Comparison of ENCODE assay signal across 1 cellular context in the genomic region with DNA sequence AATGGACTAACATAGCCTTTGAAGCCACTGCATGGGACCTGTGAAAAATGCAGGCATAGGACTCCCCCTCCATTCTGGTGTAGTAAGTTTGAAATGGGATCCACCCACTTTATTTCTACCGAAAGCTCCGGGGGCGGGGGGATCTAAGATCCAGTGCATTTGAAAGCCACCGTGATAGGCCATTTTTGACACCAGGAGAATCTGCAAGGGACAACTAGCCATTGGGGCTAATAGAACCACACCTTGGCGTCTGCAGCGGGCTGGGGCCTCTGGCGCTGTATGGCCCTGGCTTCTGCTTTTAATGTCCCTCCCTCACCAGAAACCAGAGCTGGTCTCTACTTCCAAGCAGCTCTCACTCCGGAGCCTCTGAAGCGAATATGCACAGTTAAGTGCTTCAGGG.
TF ChIP-seq lines count a peak whose summit lies in the region.

No MANE protein-coding gene starts in this region.

TF ChIP-seq in GM23338, 12 proteins besides CTCF, POLR2A, EP300 and RAD21 (continued from another document):
- TF ChIP-seq, protein P1, sequence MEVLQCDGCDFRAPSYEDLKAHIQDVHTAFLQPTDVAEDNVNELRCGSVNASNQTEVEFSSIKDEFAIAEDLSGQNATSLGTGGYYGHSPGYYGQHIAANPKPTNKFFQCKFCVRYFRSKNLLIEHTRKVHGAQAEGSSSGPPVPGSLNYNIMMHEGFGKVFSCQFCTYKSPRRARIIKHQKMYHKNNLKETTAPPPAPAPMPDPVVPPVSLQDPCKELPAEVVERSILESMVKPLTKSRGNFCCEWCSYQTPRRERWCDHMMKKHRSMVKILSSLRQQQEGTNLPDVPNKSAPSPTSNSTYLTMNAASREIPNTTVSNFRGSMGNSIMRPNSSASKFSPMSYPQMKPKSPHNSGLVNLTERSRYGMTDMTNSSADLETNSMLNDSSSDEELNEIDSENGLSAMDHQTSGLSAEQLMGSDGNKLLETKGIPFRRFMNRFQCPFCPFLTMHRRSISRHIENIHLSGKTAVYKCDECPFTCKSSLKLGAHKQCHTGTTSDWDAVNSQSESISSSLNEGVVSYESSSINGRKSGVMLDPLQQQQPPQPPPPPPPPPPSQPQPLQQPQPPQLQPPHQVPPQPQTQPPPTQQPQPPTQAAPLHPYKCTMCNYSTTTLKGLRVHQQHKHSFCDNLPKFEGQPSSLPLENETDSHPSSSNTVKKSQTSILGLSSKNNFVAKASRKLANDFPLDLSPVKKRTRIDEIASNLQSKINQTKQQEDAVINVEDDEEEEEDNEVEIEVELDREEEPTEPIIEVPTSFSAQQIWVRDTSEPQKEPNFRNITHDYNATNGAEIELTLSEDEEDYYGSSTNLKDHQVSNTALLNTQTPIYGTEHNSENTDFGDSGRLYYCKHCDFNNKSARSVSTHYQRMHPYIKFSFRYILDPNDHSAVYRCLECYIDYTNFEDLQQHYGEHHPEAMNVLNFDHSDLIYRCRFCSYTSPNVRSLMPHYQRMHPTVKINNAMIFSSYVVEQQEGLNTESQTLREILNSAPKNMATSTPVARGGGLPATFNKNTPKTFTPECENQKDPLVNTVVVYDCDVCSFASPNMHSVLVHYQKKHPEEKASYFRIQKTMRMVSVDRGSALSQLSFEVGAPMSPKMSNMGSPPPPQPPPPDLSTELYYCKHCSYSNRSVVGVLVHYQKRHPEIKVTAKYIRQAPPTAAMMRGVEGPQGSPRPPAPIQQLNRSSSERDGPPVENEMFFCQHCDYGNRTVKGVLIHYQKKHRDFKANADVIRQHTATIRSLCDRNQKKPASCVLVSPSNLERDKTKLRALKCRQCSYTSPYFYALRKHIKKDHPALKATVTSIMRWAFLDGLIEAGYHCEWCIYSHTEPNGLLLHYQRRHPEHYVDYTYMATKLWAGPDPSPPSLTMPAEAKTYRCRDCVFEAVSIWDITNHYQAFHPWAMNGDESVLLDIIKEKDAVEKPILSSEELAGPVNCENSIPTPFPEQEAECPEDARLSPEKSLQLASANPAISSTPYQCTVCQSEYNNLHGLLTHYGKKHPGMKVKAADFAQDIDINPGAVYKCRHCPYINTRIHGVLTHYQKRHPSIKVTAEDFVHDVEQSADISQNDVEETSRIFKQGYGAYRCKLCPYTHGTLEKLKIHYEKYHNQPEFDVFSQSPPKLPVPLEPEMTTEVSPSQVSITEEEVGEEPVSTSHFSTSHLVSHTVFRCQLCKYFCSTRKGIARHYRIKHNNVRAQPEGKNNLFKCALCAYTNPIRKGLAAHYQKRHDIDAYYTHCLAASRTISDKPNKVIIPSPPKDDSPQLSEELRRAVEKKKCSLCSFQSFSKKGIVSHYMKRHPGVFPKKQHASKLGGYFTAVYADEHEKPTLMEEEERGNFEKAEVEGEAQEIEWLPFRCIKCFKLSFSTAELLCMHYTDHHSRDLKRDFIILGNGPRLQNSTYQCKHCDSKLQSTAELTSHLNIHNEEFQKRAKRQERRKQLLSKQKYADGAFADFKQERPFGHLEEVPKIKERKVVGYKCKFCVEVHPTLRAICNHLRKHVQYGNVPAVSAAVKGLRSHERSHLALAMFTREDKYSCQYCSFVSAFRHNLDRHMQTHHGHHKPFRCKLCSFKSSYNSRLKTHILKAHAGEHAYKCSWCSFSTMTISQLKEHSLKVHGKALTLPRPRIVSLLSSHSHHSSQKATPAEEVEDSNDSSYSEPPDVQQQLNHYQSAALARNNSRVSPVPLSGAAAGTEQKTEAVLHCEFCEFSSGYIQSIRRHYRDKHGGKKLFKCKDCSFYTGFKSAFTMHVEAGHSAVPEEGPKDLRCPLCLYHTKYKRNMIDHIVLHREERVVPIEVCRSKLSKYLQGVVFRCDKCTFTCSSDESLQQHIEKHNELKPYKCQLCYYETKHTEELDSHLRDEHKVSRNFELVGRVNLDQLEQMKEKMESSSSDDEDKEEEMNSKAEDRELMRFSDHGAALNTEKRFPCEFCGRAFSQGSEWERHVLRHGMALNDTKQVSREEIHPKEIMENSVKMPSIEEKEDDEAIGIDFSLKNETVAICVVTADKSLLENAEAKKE (CRISPR knock-in tag; IDR thresholded peaks at IDR 0.05) = no peak
- TF ChIP-seq CREB1 (CRISPR knock-in tag; IDR thresholded peaks at IDR 0.05; ENCODE audit: low read depth) = no peak
- TF ChIP-seq EZH2phosphoT487 (IDR thresholded peaks at IDR 0.05; ENCODE audit: unreplicated experiment) = no peak
- no peak for TF ChIP-seq NANOG (IDR thresholded peaks at IDR 0.05; ENCODE audit: borderline replicate concordance)
- no peak for TF ChIP-seq ZNF331 (CRISPR knock-in tag; IDR thresholded peaks at IDR 0.05; ENCODE audit: low read depth)
- TF ChIP-seq JUNB (IDR thresholded peaks at IDR 0.05; ENCODE audit: unreplicated experiment) = no peak
